In genomic region chr1:150777544-150777943, GRCh38 we compare ENCODE assay signal across 17 cellular contexts. TPM values are rescaled to one million over a fixed set of nuclear protein-coding genes. Genes with fewer than 3 reads are reported as not detected.
"Had no signal": no experiment of that assay in that cellular context is flagged by ENCODE, and none has a peak within 500 bp of the region (broad histone marks: within the 10 kb centered on the region; RNA-seq: fewer than 3 reads in every experiment).

No MANE protein-coding gene starts in this region.

- ATAC-seq: left ventricle myocardium superior; naive thymus-derived CD8-positive, alpha-beta T cell had no signal

- DNase-seq: activated B cell treated with CpG ODN at 0.5 μM for 24 hours; activated CD4-positive, alpha-beta T cell treated with anti-CD3 and anti-CD28 coated beads for 48 hours; activated CD8-positive, alpha-beta memory T cell treated with anti-CD3 and anti-CD28 coated beads, Interleukin-2, amount 50 U/mL, for 48 hours; activated naive CD4-positive, alpha-beta T cell; activated naive CD8-positive, alpha-beta T cell treated with anti-CD3 and anti-CD28 coated beads, Interleukin-2, amount 10 ng/mL, durations not matched to agents 7 days and 5 days; cerebellar nuclear complex; effector memory CD4-positive, alpha-beta T cell; foreskin fibroblast; left ventricle myocardium superior; mesenchymal stem cell; naive thymus-derived CD8-positive, alpha-beta T cell; stimulated activated CD4-positive, alpha-beta T cell treated with anti-CD3 and anti-CD28 coated beads, Interleukin-12 subunit alpha, Interleukin-12 subunit beta, amount 100 ng/mL, for 4 hours; stimulated activated CD4-positive, alpha-beta T cell treated with anti-CD3 and anti-CD28 coated beads, Interleukin-2, amount 100 ng/mL, for 24 hours had no signal

RNA-seq across cellular contexts. Expression of gene HORMAD1, which starts 56.8 kb away (rescaled TPM):
- total RNA-seq: activated T-helper 1 cell treated with anti-CD3 and anti-CD28 coated beads, Interleukin-12 subunit alpha, Interleukin-12 subunit beta, Interleukin-2, Interleukin-4 antibody, amounts not matched to agents 30 ng/mL and 10 ng/mL and 1 ng/mL, durations not matched to agents 14 hours and 24 hours and 36 hours; kidney epithelial cell; mucosa of gallbladder; renal cortical epithelial cell had no signal
